Comparison of ENCODE assay signal across 1 cellular context in the genomic region with DNA sequence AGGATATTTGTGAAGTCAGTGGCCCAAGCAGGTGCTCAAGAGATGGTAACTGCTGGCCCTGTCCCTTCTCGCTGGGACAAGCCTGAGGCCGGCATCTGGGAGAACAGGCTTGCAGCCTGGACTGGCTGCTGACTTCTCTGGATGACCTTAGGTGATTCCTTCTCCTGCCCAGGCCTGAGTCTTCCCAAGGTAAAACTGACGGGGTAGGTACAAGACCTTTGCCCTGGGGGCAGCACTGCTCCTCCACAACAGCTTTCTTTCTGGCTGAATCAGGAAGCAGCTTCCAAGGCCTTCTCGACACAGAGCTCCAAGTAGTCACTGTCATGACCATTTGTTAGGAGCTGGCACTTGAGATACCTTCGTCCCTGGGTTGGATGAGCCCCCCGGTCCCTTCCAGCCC.
TF ChIP-seq lines count a peak whose summit lies in the region.

No MANE protein-coding gene starts in this region.

TF ChIP-seq in WTC11, 78 proteins besides CTCF, POLR2A, EP300 and RAD21 (continued from another document):
- TF ChIP-seq, protein P1, sequence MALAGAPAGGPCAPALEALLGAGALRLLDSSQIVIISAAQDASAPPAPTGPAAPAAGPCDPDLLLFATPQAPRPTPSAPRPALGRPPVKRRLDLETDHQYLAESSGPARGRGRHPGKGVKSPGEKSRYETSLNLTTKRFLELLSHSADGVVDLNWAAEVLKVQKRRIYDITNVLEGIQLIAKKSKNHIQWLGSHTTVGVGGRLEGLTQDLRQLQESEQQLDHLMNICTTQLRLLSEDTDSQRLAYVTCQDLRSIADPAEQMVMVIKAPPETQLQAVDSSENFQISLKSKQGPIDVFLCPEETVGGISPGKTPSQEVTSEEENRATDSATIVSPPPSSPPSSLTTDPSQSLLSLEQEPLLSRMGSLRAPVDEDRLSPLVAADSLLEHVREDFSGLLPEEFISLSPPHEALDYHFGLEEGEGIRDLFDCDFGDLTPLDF (CRISPR knock-in tag; IDR thresholded peaks at IDR 0.05): no peak
- TF ChIP-seq RELA (CRISPR knock-in tag; IDR thresholded peaks at IDR 0.05; ENCODE audit: borderline replicate concordance) (no peak), E2F4 (CRISPR knock-in tag; IDR thresholded peaks at IDR 0.05; ENCODE audit: borderline replicate concordance, low read depth) (no peak), NR2C2 (CRISPR knock-in tag; IDR thresholded peaks at IDR 0.05) (no peak), ZNF121 (CRISPR knock-in tag; IDR thresholded peaks at IDR 0.05) (no peak), FOXP4 (CRISPR knock-in tag; IDR thresholded peaks at IDR 0.05) (no peak), ZMAT4 (CRISPR knock-in tag; IDR thresholded peaks at IDR 0.05) (no peak)
- TF ChIP-seq, protein P2, sequence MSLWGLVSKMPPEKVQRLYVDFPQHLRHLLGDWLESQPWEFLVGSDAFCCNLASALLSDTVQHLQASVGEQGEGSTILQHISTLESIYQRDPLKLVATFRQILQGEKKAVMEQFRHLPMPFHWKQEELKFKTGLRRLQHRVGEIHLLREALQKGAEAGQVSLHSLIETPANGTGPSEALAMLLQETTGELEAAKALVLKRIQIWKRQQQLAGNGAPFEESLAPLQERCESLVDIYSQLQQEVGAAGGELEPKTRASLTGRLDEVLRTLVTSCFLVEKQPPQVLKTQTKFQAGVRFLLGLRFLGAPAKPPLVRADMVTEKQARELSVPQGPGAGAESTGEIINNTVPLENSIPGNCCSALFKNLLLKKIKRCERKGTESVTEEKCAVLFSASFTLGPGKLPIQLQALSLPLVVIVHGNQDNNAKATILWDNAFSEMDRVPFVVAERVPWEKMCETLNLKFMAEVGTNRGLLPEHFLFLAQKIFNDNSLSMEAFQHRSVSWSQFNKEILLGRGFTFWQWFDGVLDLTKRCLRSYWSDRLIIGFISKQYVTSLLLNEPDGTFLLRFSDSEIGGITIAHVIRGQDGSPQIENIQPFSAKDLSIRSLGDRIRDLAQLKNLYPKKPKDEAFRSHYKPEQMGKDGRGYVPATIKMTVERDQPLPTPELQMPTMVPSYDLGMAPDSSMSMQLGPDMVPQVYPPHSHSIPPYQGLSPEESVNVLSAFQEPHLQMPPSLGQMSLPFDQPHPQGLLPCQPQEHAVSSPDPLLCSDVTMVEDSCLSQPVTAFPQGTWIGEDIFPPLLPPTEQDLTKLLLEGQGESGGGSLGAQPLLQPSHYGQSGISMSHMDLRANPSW (CRISPR knock-in tag; conservative IDR thresholded peaks at IDR 0.05; ENCODE audit: low read depth): no peak
